26 cellular contexts compared by ENCODE assay signal in the genomic region with DNA sequence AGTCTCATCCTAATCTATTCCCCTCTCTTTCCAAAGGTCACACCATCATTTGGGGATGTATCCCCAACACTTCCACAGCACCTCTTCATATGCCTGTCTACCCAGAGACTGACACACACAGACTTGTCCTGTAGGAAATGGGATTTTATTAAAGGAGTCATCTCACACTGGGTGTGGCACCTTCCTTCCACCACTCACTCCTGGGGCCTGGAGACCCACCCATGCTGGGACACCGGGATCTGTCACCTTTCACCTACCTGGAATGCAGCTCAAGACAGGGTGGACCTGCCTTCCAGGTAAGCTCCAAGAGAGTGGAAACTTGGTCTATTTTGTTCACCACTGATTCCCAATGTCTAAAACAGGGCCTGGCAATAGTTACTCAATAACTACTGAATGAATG.
DNase-seq lines count a peak whose midpoint lies in the region; ATAC-seq and TF ChIP-seq lines count a peak whose summit lies in the region.
"Had no signal": no experiment of that assay in that cellular context is flagged by ENCODE, and none has a peak within 500 bp of the region (broad histone marks: within the 10 kb centered on the region; RNA-seq: fewer than 3 reads in every experiment).

No MANE protein-coding gene starts in this region.

- ATAC-seq in RWPE2 (ENCODE audit: low read depth): peak; percentile 61
- ATAC-seq in left colon: peak; percentile 71
- no peak for ATAC-seq in right cardiac atrium
- no peak for ATAC-seq in GM21717 (IDR thresholded peaks at IDR 0.05; ENCODE audit: unreplicated experiment)
- ATAC-seq: CD8-positive, alpha-beta T cell; HepG2 had no signal

- H3K4ac ChIP-seq in trophoblast cell (ENCODE audit: low read depth, low read length): no peak overlapping the region

- DNase-seq in ELF-1 (ENCODE audit: low read depth, low spot score) (peak; percentile 34), RWPE2 (ENCODE audit: low spot score) (no peak), left colon (peak in 1 of 2 donors; percentile 14), trophoblast cell (no peak), germinal center (ENCODE audit: low spot score) (no peak), right cardiac atrium (no peak)
- DNase-seq: CD8-positive, alpha-beta T cell; DMS79; EL; GF-D8; H7; Kasumi-1; MV-4-11; NCI-H1105; NCI-H2029; NCI-H446 treated with DMSO at 0.1 percent for 48 hours; NCI-H526; NCI-H82; NK-92 treated with Interleukin-12 subunit alpha and Interleukin-12 subunit beta, amount 100 ng/mL, for 24 hours; RPMI8226; SHP77 had no signal

- H3K9me3 ChIP-seq in RWPE2 (ENCODE audit: severe bottlenecking) (no peaks in the 10 kb centered on the region), trophoblast cell (ENCODE audit: insufficient read depth, low read depth, low read length) (no peaks in the 10 kb centered on the region), right cardiac atrium (ENCODE audit: control insufficient read depth, low read length) (no peaks in the 10 kb centered on the region)
- H3K9me3 ChIP-seq: Caco-2 had no signal

- no peak overlapping the region for H2AFZ ChIP-seq in trophoblast cell (ENCODE audit: insufficient read depth, low read length, poor library complexity)

- H3K79me1 ChIP-seq in trophoblast cell (ENCODE audit: low read length): peaks cover 48% of the 10 kb centered on the region

- H3K9ac ChIP-seq in trophoblast cell (ENCODE audit: low read length): no peak overlapping the region

- H3K4me2 ChIP-seq in trophoblast cell (ENCODE audit: low read length): no peak overlapping the region

- H3K18ac ChIP-seq in trophoblast cell (ENCODE audit: low read length): no peak overlapping the region

- no peak for TF ChIP-seq CTCF in RWPE2 (IDR thresholded peaks at IDR 0.05; ENCODE audit: poor library complexity, severe bottlenecking)

- H4K8ac ChIP-seq in trophoblast cell (ENCODE audit: low read depth, low read length): no peak overlapping the region

- H4K91ac ChIP-seq in trophoblast cell (ENCODE audit: low read depth, low read length): peak overlapping the region; percentile 90

- H3K4me3 ChIP-seq in RWPE2 (ENCODE audit: severe bottlenecking): no peak overlapping the region
- H3K4me3 ChIP-seq in trophoblast cell (ENCODE audit: low read depth, low read length): no peak overlapping the region
- H3K4me3 ChIP-seq in right cardiac atrium (ENCODE audit: low read length): no peak overlapping the region

- intact Hi-C loops in left colon (cut with DNase I, micrococcal nuclease): no loop called here
- intact Hi-C loops in right cardiac atrium (cut with DNase I): no loop called here

- H3K4me1 ChIP-seq in RWPE2 (ENCODE audit: insufficient read depth, poor library complexity, severe bottlenecking): no peaks in the 10 kb centered on the region
- peaks cover 15 to 25% of the 10 kb centered on the region in 2 experiments for H3K4me1 ChIP-seq in trophoblast cell (ENCODE audit: control insufficient read depth in 1 of 2, insufficient read depth in 2 of 2, low read length in 2 of 2)
- no peaks in the 10 kb centered on the region for H3K4me1 ChIP-seq in right cardiac atrium (ENCODE audit: control insufficient read depth, insufficient read depth, low read length)

- peak overlapping the region; percentile 68 for H2BK5ac ChIP-seq in trophoblast cell (ENCODE audit: low read depth, low read length, poor library complexity)

- no CpG with 5 or more reads among the region's 1 CpG for WGBS in trophoblast cell (ENCODE audit: extremely low coverage, insufficient coverage, insufficient read length)
- 51% methylated on average over 1 of the region's 1 CpG for whole genome bisulfite sequencing in right cardiac atrium

- peaks cover 2% of the 10 kb centered on the region for H3K79me2 ChIP-seq in trophoblast cell (ENCODE audit: control insufficient read depth, insufficient read depth, low read length, poor library complexity)

- H3K27ac ChIP-seq in RWPE2 (ENCODE audit: poor library complexity, severe bottlenecking) (no peak overlapping the region), trophoblast cell (ENCODE audit: low read depth, low read length) (peak overlapping the region; percentile 40), right cardiac atrium (ENCODE audit: low read length) (no peak overlapping the region)
- H3K27ac ChIP-seq: 22Rv1, C4-2B had no signal

- no peak overlapping the region for H2AK5ac ChIP-seq in trophoblast cell (ENCODE audit: low read length)

- no peak overlapping the region for H3K23ac ChIP-seq in trophoblast cell (ENCODE audit: low read length)

- H3K36me3 ChIP-seq in RWPE2 (ENCODE audit: low read depth) (no peaks in the 10 kb centered on the region), trophoblast cell (ENCODE audit: control insufficient read depth in 1 of 2, insufficient read depth in 2 of 2, low read length in 2 of 2) (no peaks in the 10 kb centered on the region)

- no peak overlapping the region for H3K14ac ChIP-seq in trophoblast cell (ENCODE audit: low read length)

- H3K27me3 ChIP-seq in RWPE2 (ENCODE audit: insufficient read depth, poor library complexity, severe bottlenecking) (no peaks in the 10 kb centered on the region), trophoblast cell (ENCODE audit: insufficient read depth, low read length) (no peaks in the 10 kb centered on the region), right cardiac atrium (ENCODE audit: control insufficient read depth, insufficient read depth) (no peaks in the 10 kb centered on the region)

- H2BK12ac ChIP-seq in trophoblast cell (ENCODE audit: low read length): peak overlapping the region; percentile 9

- no peak overlapping the region for H4K12ac ChIP-seq in trophoblast cell (ENCODE audit: low read depth, low read length)

- peak overlapping the region; percentile 84 for H2BK120ac ChIP-seq in trophoblast cell (ENCODE audit: insufficient read depth, low read length, poor library complexity)

Comparison
In these comparisons a context has a peak if more than half of its experiments do, and no peak if none do; other contexts are left out.
1. ATAC-seq: peak in RWPE2 (single experiment) and left colon (single experiment); none in right cardiac atrium (0 of 2) and GM21717 (single experiment).